ENCODE assay signal across 8 cellular contexts in the genomic region with DNA sequence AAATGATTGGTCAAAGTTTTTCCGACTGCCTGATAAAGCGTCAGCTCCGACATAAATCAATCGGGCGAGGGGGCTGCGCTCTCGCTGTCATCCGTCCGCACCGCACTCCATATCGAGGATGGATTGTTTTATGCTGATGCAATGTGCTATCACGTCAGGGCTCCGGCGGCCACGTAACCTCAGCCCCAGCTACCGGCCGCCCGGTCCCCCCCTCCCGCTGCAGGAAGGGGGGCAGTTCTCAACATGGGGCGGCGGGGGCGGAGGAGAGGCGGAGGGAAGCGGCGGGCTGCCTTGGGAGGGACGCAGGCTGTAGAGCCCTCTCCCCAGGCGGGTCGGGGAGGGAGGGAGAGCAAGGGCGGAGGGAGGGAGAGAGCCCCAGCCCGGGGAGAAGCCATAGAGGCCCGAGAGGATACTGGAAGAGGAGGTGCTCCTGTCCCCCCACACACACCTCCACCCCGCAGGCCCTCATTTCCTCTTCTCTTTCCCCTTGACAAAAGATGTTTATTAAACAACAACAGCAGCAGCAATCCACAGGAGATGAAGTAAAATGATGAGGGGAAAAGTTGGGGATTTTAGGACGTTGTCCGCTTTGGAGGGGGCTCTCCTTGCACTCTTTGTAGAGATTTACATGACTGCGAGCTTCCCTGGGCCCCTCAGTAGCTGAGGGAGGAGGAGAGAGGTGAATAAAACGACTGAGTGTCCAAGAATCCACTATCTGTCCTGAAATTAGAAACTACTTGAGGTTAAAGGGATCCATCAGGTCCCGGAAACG. TPM values are rescaled to one million over a fixed set of nuclear protein-coding genes. Genes with fewer than 3 reads are reported as not detected.
DNase-seq lines count a peak whose midpoint lies in the region; ATAC-seq and TF ChIP-seq lines count a peak whose summit lies in the region.

No MANE protein-coding gene starts in this region.

- peak overlapping the region; percentile 37; the same call in 1 of the 2 replicates for H3K9ac ChIP-seq in Karpas-422 (ENCODE audit: low read length)

- intact Hi-C loops in CD4-positive, alpha-beta T cell (cut with DNase I, micrococcal nuclease): no loop called here
- intact Hi-C loops in tibial artery (cut with DNase I; ENCODE audit: low total_unique reads): no loop called here

- H3K4me1 Mint-ChIP-seq in CD4-positive, alpha-beta T cell (ENCODE audit: low read depth): peaks cover 16% of the 10 kb centered on the region
- H3K4me1 Mint-ChIP-seq in type B pancreatic cell (ENCODE audit: unreplicated experiment): peaks cover 8% of the 10 kb centered on the region

- peak; percentile 41 for ATAC-seq in CD4-positive, alpha-beta T cell (ENCODE audit: poor library complexity)
- no peak for ATAC-seq in HG03469 (IDR thresholded peaks at IDR 0.05; ENCODE audit: unreplicated experiment)
- no peak for ATAC-seq in HG02642 (IDR thresholded peaks at IDR 0.05; ENCODE audit: poor library complexity, unreplicated experiment)

- no peaks in the 10 kb centered on the region for H3K36me3 Mint-ChIP-seq in CD4-positive, alpha-beta T cell (ENCODE audit: low read depth)
- H3K36me3 Mint-ChIP-seq in type B pancreatic cell: no peaks in the 10 kb centered on the region

- peak overlapping the region; percentile 60 for H3K4me2 ChIP-seq in Karpas-422 (ENCODE audit: low read depth, low read length, poor library complexity, severe bottlenecking)

- peak in 1 of 10 experiments; percentile 29 for DNase-seq in CD4-positive, alpha-beta T cell
- DNase-seq in Karpas-422 (peak; percentile 47), activated T-cell treated with anti-CD3 and anti-CD28 coated beads for 4 hours (peak; percentile 60), left kidney (ENCODE audit: low read depth, low spot score) (peak; percentile 96), type B pancreatic cell (ENCODE audit: extremely low spot score, unreplicated experiment) (no peak), tibial artery (no peak)

- CTCF ChIA-PET in CD4-positive, alpha-beta T cell (lab: Charles Lee): interaction anchor here (1.4 to 3.1 kb wide), 2 partner anchors 10 to 14 kb away, joined by 7 to 19 read pairs; no protein-coding TSS in a partner anchor

- H3K27ac Mint-ChIP-seq in CD4-positive, alpha-beta T cell: no peak overlapping the region
- peak overlapping the region; percentile 82 for H3K27ac Mint-ChIP-seq in type B pancreatic cell

- peak overlapping the region; percentile 78; the same call in 1 of the 2 replicates for H2AFZ ChIP-seq in Karpas-422 (ENCODE audit: low read length)

- no peaks in the 10 kb centered on the region for H3K79me2 ChIP-seq in Karpas-422 (ENCODE audit: low read length)

- H4K20me1 ChIP-seq in Karpas-422 (ENCODE audit: insufficient read depth, low read depth, low read length): no peaks in the 10 kb centered on the region

- H3K27ac ChIP-seq in CD4-positive, alpha-beta T cell (ENCODE audit: low read depth, low read length): no peak overlapping the region
- H3K27ac ChIP-seq in Karpas-422 (ENCODE audit: low read length) (no peak overlapping the region), tibial artery (no peak overlapping the region)

- H3K4me3 ChIP-seq in Karpas-422 (ENCODE audit: low read length) (peak overlapping the region; percentile 59; the same call in 1 of the 2 replicates), tibial artery (peak overlapping the region in 1 of 2 donors; percentile 42)

- H3K4me3 Mint-ChIP-seq in CD4-positive, alpha-beta T cell: peak overlapping the region; percentile 85
- H3K4me3 Mint-ChIP-seq in type B pancreatic cell: peak overlapping the region; percentile 88

- no peaks in the 10 kb centered on the region for H3K36me3 ChIP-seq in Karpas-422 (ENCODE audit: insufficient read depth, low read length)
- H3K36me3 ChIP-seq in tibial artery: no peaks in the 10 kb centered on the region

- no peaks in the 10 kb centered on the region for H3K9me2 ChIP-seq in Karpas-422 (replicated peaks; ENCODE audit: insufficient read depth, low read length)

- no peaks in the 10 kb centered on the region for H3K9me3 Mint-ChIP-seq in CD4-positive, alpha-beta T cell
- H3K9me3 Mint-ChIP-seq in type B pancreatic cell: no peaks in the 10 kb centered on the region

- POLR2A ChIA-PET in CD4-positive, alpha-beta T cell (lab: Charles Lee): interaction anchor here (1.1 to 1.8 kb wide), 4 partner anchors 9 to 515 kb away, joined by 3 to 10 read pairs (median 4); partner anchors contain the start of gene HOXB8

- TF ChIP-seq CTCF in CD4-positive, alpha-beta T cell (IDR thresholded peaks at IDR 0.05): no peak
- TF ChIP-seq CTCF in type B pancreatic cell (conservative IDR thresholded peaks at IDR 0.05): no peak
- TF ChIP-seq CTCF in tibial artery (IDR thresholded peaks at IDR 0.05): no peak

- H3K4me1 ChIP-seq in Karpas-422 (ENCODE audit: low read length): peaks cover 11% of the 10 kb centered on the region
- H3K4me1 ChIP-seq in tibial artery: peaks cover 0 to 25% (median 21%) of the 10 kb centered on the region in 4 donors

- peaks cover 98% of the 10 kb centered on the region for H3K27me3 ChIP-seq in CD4-positive, alpha-beta T cell (ENCODE audit: control insufficient read depth, insufficient read depth, low read length)
- no peaks in the 10 kb centered on the region for H3K27me3 ChIP-seq in Karpas-422 (ENCODE audit: low read length)
- H3K27me3 ChIP-seq in tibial artery: peaks cover 0 to 99% of the 10 kb centered on the region in 2 donors

- no peaks in the 10 kb centered on the region for H3K9me3 ChIP-seq in CD4-positive, alpha-beta T cell (ENCODE audit: control insufficient read depth, low read length)
- H3K9me3 ChIP-seq in Karpas-422 (ENCODE audit: low read length) (no peaks in the 10 kb centered on the region), tibial artery (no peaks in the 10 kb centered on the region)

- H3K27me3 Mint-ChIP-seq in CD4-positive, alpha-beta T cell: peaks cover 99% of the 10 kb centered on the region
- peaks cover 98% of the 10 kb centered on the region for H3K27me3 Mint-ChIP-seq in type B pancreatic cell

RNA-seq across cellular contexts. Expression of gene HOXB9, which starts 0.5 kb away (rescaled TPM):
- total RNA-seq in CD4-positive, alpha-beta T cell: not detected
- total RNA-seq in Karpas-422 (2014; rRNA removed; shearing (Covaris generic); ENCODE audit: low replicate concordance): 0.82 and 3.1 TPM in 2 replicates
- 1.6 and 9.4 TPM in 2 replicates for total RNA-seq in type B pancreatic cell (ENCODE audit: low replicate concordance)

RNA-seq across cellular contexts. Expression of gene HOXB8, which starts 11.6 kb away (rescaled TPM):
- total RNA-seq in CD4-positive, alpha-beta T cell: not detected
- total RNA-seq in Karpas-422 (2014; rRNA removed; shearing (Covaris generic); ENCODE audit: low replicate concordance): 4.2 TPM in 1 of 2 replicates, not detected in the other
- 16.0 and 17.1 TPM in 2 replicates for total RNA-seq in type B pancreatic cell (ENCODE audit: low replicate concordance)

RNA-seq across cellular contexts. Expression of gene HOXB7, which starts 15.8 kb away (rescaled TPM):
- total RNA-seq in CD4-positive, alpha-beta T cell: not detected
- total RNA-seq in Karpas-422 (2014; rRNA removed; shearing (Covaris generic); ENCODE audit: low replicate concordance): 9.7 and 12.1 TPM in 2 replicates
- total RNA-seq in type B pancreatic cell (ENCODE audit: low replicate concordance): 9.8 and 11.7 TPM in 2 replicates

RNA-seq across cellular contexts. Expression of gene HOXB6, which starts 21.9 kb away (rescaled TPM):
- total RNA-seq in CD4-positive, alpha-beta T cell: not detected
- total RNA-seq in Karpas-422 (2014; rRNA removed; shearing (Covaris generic); ENCODE audit: low replicate concordance): 0.48 and 0.65 TPM in 2 replicates
- 17.6 and 20.3 TPM in 2 replicates for total RNA-seq in type B pancreatic cell (ENCODE audit: low replicate concordance)

RNA-seq across cellular contexts. Expression of gene HOXB5, which starts 33.1 kb away (rescaled TPM):
- total RNA-seq in CD4-positive, alpha-beta T cell: not detected
- total RNA-seq in Karpas-422 (2014; rRNA removed; shearing (Covaris generic); ENCODE audit: low replicate concordance): not detected in 2 replicates
- total RNA-seq in type B pancreatic cell (ENCODE audit: low replicate concordance): 10.1 and 20.8 TPM in 2 replicates

Comparison
In these comparisons a context has a peak if more than half of its experiments do, and no peak if none do; other contexts are left out.
1. DNase-seq: peak in Karpas-422 (single experiment), activated T-cell treated with anti-CD3 and anti-CD28 coated beads for 4 hours (single experiment) and left kidney (single experiment); none in type B pancreatic cell (single experiment) and tibial artery (0 of 2).